ENCODE assay signal across 1 cellular context in the genomic region with DNA sequence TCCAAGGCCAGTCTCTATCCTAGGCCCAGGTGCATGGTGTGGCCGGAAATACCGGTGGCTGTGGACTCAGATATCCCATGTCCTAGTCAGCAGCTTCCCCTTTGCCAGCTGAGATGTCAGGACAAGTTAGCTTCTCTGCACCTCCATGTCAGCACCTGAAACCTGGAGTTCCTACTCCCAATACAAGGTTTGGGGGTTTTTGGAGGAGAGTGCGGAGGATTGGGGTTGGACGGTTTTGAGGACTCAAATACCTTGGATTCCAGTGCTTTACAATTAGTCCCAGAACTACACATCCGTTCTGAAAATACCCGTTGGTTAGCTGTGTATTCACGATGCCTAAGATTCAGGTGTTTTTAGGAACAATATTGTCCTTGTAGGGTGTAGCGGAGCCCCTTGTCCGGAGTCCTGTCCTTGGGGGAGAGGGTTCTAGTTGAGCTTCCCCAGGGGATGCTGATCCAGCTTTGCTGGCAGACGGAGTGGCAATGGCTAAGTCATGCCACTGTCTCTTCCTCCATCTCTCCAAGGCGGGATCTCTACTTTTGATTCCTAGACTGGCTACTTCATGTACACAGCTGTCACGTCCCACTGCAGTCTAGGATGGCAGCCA.
TF ChIP-seq lines count a peak whose summit lies in the region.

No MANE protein-coding gene starts in this region.

TF ChIP-seq in WTC11, 78 proteins besides CTCF, POLR2A, EP300 and RAD21 (continued from another document):
- TF ChIP-seq, protein P1, sequence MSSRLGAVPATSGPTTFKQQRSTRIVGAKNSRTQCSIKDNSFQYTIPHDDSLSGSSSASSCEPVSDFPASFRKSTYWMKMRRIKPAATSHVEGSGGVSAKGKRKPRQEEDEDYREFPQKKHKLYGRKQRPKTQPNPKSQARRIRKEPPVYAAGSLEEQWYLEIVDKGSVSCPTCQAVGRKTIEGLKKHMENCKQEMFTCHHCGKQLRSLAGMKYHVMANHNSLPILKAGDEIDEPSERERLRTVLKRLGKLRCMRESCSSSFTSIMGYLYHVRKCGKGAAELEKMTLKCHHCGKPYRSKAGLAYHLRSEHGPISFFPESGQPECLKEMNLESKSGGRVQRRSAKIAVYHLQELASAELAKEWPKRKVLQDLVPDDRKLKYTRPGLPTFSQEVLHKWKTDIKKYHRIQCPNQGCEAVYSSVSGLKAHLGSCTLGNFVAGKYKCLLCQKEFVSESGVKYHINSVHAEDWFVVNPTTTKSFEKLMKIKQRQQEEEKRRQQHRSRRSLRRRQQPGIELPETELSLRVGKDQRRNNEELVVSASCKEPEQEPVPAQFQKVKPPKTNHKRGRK (CRISPR knock-in tag; IDR thresholded peaks at IDR 0.05; ENCODE audit: borderline replicate concordance), result no peak
- TF ChIP-seq ZNF671 (CRISPR knock-in tag; IDR thresholded peaks at IDR 0.05), result 0 out of 2 replicates have a peak, but pooled peaks have one; percentile 43
- TF ChIP-seq, protein P2, sequence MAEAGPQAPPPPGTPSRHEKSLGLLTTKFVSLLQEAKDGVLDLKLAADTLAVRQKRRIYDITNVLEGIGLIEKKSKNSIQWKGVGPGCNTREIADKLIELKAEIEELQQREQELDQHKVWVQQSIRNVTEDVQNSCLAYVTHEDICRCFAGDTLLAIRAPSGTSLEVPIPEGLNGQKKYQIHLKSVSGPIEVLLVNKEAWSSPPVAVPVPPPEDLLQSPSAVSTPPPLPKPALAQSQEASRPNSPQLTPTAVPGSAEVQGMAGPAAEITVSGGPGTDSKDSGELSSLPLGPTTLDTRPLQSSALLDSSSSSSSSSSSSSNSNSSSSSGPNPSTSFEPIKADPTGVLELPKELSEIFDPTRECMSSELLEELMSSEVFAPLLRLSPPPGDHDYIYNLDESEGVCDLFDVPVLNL (CRISPR knock-in tag; IDR thresholded peaks at IDR 0.05; ENCODE audit: borderline replicate concordance, low read depth), result no peak
